Comparison of ENCODE assay signal across 27 cellular contexts in the genomic region with DNA sequence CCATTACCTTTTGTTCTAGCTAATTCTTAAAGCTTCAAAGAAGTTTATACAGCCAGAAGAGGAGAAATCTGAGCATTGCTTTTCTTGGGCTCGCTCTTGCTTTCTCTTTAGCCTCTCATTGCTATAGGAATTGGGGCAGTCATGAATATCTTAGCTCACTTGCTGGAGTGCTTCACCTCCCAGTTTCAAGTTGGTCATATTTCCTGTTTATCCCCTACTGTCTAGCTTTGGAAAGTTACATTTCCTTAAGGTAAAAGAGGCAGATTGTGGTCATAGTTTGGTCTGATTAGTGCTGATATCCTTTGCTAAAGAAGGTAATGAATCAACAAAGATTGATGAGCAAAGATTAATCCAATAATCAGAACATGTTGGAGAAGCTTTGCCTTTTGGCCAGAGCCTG.
A peak's percentile ranks its signal among the peaks of the same experiment; 100 is the strongest.
DNase-seq lines count a peak whose midpoint lies in the region; TF ChIP-seq lines count a peak whose summit lies in the region.
"Had no signal": no experiment of that assay in that cellular context is flagged by ENCODE, and none has a peak within 500 bp of the region (broad histone marks: within the 10 kb centered on the region; RNA-seq: fewer than 3 reads in every experiment).

No MANE protein-coding gene starts in this region.

- DNase-seq in MM.1S = no peak
- DNase-seq in astrocyte of the spinal cord (ENCODE audit: low read depth, low spot score) = peak; percentile 67
- no peak for DNase-seq in mesothelial cell of epicardium (ENCODE audit: low spot score in 2 of 2, unreplicated experiment in 2 of 2)
- DNase-seq in NCI-H2196 (lab: John Stamatoyannopoulos, UW; ENCODE audit: unreplicated experiment) = no peak
- no peak for DNase-seq in COLO668 (lab: John Stamatoyannopoulos, UW; ENCODE audit: unreplicated experiment)
- no peak for DNase-seq in NCI-H526 (lab: John Stamatoyannopoulos, UW)
- no peak for DNase-seq in T-helper 2 cell
- DNase-seq: activated CD4-positive, alpha-beta memory T cell treated with anti-CD3 and anti-CD28 coated beads, Interleukin-2, amount 10 ng/mL, durations not matched to agents 7 days and 5 days; activated naive CD8-positive, alpha-beta T cell treated with anti-CD3 and anti-CD28 coated beads, Interleukin-2, amount 10 ng/mL, durations not matched to agents 7 days and 5 days; C1 segment of cervical spinal cord; colonic mucosa; endodermal cell; esophagus squamous epithelium; islet precursor cell; NCI-H1105 treated with DMSO at 0.1 percent for 48 hours; NCI-H2029; NCI-H226; SIG-M5; small intestine; stimulated activated CD4-positive, alpha-beta T cell treated with anti-CD3 and anti-CD28 coated beads, Interleukin-2, amount 100 ng/mL, for 24 hours; T-helper 1 cell had no signal

- peak overlapping the region in 7 of 11 experiments; percentile 1 to 47 (median 8); a peak in 7 of 22 replicates for H3K27ac ChIP-seq in BLaER1 treated with 17β-estradiol and CSF1 and Interleukin-3, amounts not matched to agents 10 nM and 100 nM
- H3K27ac ChIP-seq in MM.1S (ENCODE audit: low read length) = no peak overlapping the region
- H3K27ac ChIP-seq: A549, colonic mucosa, esophagus squamous epithelium, suprapubic skin, vagina had no signal

- H3K36me3 Mint-ChIP-seq in mesothelial cell of epicardium = peaks cover 16% of the 10 kb centered on the region
- H3K36me3 Mint-ChIP-seq: activated naive CD8-positive, alpha-beta T cell treated with anti-CD3 and anti-CD28 coated beads, Interleukin-2, amount 10 ng/mL, durations not matched to agents 7 days and 5 days; brain had no signal

- H3K79me2 ChIP-seq in MM.1S (ENCODE audit: low read length) = no peaks in the 10 kb centered on the region

- no peaks in the 10 kb centered on the region for H4K20me1 ChIP-seq in BLaER1 treated with 17β-estradiol and CSF1 and Interleukin-3, amounts not matched to agents 10 nM and 100 nM
- H4K20me1 ChIP-seq in MM.1S (ENCODE audit: insufficient read depth, low read length) = no peaks in the 10 kb centered on the region

- peak overlapping the region; percentile 8; the same call in 1 of the 2 replicates for H2AFZ ChIP-seq in MM.1S (ENCODE audit: low read length)

- H3K9me3 Mint-ChIP-seq in mesothelial cell of epicardium = peaks cover 33% of the 10 kb centered on the region
- H3K9me3 Mint-ChIP-seq: activated CD4-positive, alpha-beta memory T cell treated with anti-CD3 and anti-CD28 coated beads, Interleukin-2, amount 10 ng/mL, durations not matched to agents 7 days and 5 days; activated naive CD8-positive, alpha-beta T cell treated with anti-CD3 and anti-CD28 coated beads, Interleukin-2, amount 10 ng/mL, durations not matched to agents 7 days and 5 days had no signal

- TF ChIP-seq CTCF in MM.1S (IDR thresholded peaks at IDR 0.05; ENCODE audit: low read length) (no peak), astrocyte of the spinal cord (IDR thresholded peaks at IDR 0.05; ENCODE audit: low read depth, low read length) (no peak), mesothelial cell of epicardium (IDR thresholded peaks at IDR 0.05; ENCODE audit: unreplicated experiment) (no peak)

- in situ Hi-C loops in astrocyte of the spinal cord (cut with HindIII; ENCODE audit: low sequenced_read_pairs) = no loop called here

- no peaks in the 10 kb centered on the region for H3K27me3 ChIP-seq in BLaER1 treated with 17β-estradiol and CSF1 and Interleukin-3, amounts not matched to agents 10 nM and 100 nM
- no peaks in the 10 kb centered on the region for H3K27me3 ChIP-seq in MM.1S (replicated peaks; ENCODE audit: insufficient read depth, low read length)
- H3K27me3 ChIP-seq: colonic mucosa, esophagus squamous epithelium, suprapubic skin, vagina had no signal

- peak overlapping the region in 4 of 10 experiments; percentile 1 to 38 (median 20); a peak in 4 of 20 replicates for H3K4me3 ChIP-seq in BLaER1 treated with 17β-estradiol and CSF1 and Interleukin-3, amounts not matched to agents 10 nM and 100 nM
- H3K4me3 ChIP-seq in MM.1S (ENCODE audit: low read length) (no peak overlapping the region), astrocyte of the spinal cord (ENCODE audit: low read depth, low read length) (no peak overlapping the region)
- H3K4me3 ChIP-seq: A549, colonic mucosa, esophagus squamous epithelium, lung, suprapubic skin, vagina had no signal

- H3K4me1 Mint-ChIP-seq in mesothelial cell of epicardium = peaks cover 22% of the 10 kb centered on the region
- H3K4me1 Mint-ChIP-seq: activated CD4-positive, alpha-beta memory T cell treated with anti-CD3 and anti-CD28 coated beads, Interleukin-2, amount 10 ng/mL, durations not matched to agents 7 days and 5 days; activated naive CD8-positive, alpha-beta T cell treated with anti-CD3 and anti-CD28 coated beads, Interleukin-2, amount 10 ng/mL, durations not matched to agents 7 days and 5 days; endodermal cell had no signal

- H3K9ac ChIP-seq in BLaER1 treated with 17β-estradiol and CSF1 and Interleukin-3, amounts not matched to agents 10 nM and 100 nM = peak overlapping the region in 1 of 11 experiments; percentile 30; a peak in 3 of 22 replicates
- H3K9ac ChIP-seq in MM.1S (ENCODE audit: low read length) = no peak overlapping the region

- H3K9me2 ChIP-seq in MM.1S (replicated peaks; ENCODE audit: insufficient read depth, low read length) = no peaks in the 10 kb centered on the region

- peak overlapping the region; percentile 53 to 92 (median 75) for H3K4me2 ChIP-seq in BLaER1 treated with 17β-estradiol and CSF1 and Interleukin-3, amounts not matched to agents 10 nM and 100 nM
- peak overlapping the region; percentile 61; the same call in 1 of the 2 replicates for H3K4me2 ChIP-seq in MM.1S (ENCODE audit: low read depth, low read length)
- H3K4me2 ChIP-seq: A549 had no signal

- H3K27me3 Mint-ChIP-seq in mesothelial cell of epicardium (ENCODE audit: low read depth) = no peaks in the 10 kb centered on the region
- H3K27me3 Mint-ChIP-seq: activated CD4-positive, alpha-beta memory T cell treated with anti-CD3 and anti-CD28 coated beads, Interleukin-2, amount 10 ng/mL, durations not matched to agents 7 days and 5 days; activated naive CD8-positive, alpha-beta T cell treated with anti-CD3 and anti-CD28 coated beads, Interleukin-2, amount 10 ng/mL, durations not matched to agents 7 days and 5 days had no signal

- H3K9me3 ChIP-seq in BLaER1 treated with 17β-estradiol and CSF1 and Interleukin-3, amounts not matched to agents 10 nM and 100 nM (replicated peaks in 1 of 11) = peaks cover 7 to 19% (median 12%) of the 10 kb centered on the region in 11 experiments; a peak in 21 of 22 replicates
- H3K9me3 ChIP-seq in MM.1S (replicated peaks; ENCODE audit: insufficient read depth, low read length) = no peaks in the 10 kb centered on the region
- H3K9me3 ChIP-seq: A549, colonic mucosa, suprapubic skin, vagina had no signal

- peaks cover 13 to 36% (median 26%) of the 10 kb centered on the region in 10 experiments for H3K4me1 ChIP-seq in BLaER1 treated with 17β-estradiol and CSF1 and Interleukin-3, amounts not matched to agents 10 nM and 100 nM
- H3K4me1 ChIP-seq in MM.1S (ENCODE audit: low read length) = peaks cover 10% of the 10 kb centered on the region
- H3K4me1 ChIP-seq: A549, colonic mucosa, esophagus squamous epithelium, suprapubic skin, vagina had no signal

- H3K27ac Mint-ChIP-seq in mesothelial cell of epicardium = peak overlapping the region; percentile 44
- H3K27ac Mint-ChIP-seq: activated CD4-positive, alpha-beta memory T cell treated with anti-CD3 and anti-CD28 coated beads, Interleukin-2, amount 10 ng/mL, durations not matched to agents 7 days and 5 days; activated naive CD8-positive, alpha-beta T cell treated with anti-CD3 and anti-CD28 coated beads, Interleukin-2, amount 10 ng/mL, durations not matched to agents 7 days and 5 days; endodermal cell had no signal

- no peak overlapping the region for H3K4me3 Mint-ChIP-seq in mesothelial cell of epicardium
- H3K4me3 Mint-ChIP-seq: activated CD4-positive, alpha-beta memory T cell treated with anti-CD3 and anti-CD28 coated beads, Interleukin-2, amount 10 ng/mL, durations not matched to agents 7 days and 5 days; activated naive CD8-positive, alpha-beta T cell treated with anti-CD3 and anti-CD28 coated beads, Interleukin-2, amount 10 ng/mL, durations not matched to agents 7 days and 5 days; brain; endodermal cell had no signal

- 0 out of 2 replicates have a peak, but pooled peaks cover 3% of the 10 kb centered on the region for H3F3A ChIP-seq in MM.1S (ENCODE audit: insufficient read depth, low read length)

- no peaks in the 10 kb centered on the region for H3K36me3 ChIP-seq in BLaER1 treated with 17β-estradiol and CSF1 and Interleukin-3, amounts not matched to agents 10 nM and 100 nM
- H3K36me3 ChIP-seq in MM.1S (replicated peaks; ENCODE audit: insufficient read depth, low read length) = no peaks in the 10 kb centered on the region
- H3K36me3 ChIP-seq: colonic mucosa, esophagus squamous epithelium, suprapubic skin, vagina had no signal
